In genomic region chr16:85675528-85675927, GRCh38 we compare ENCODE assay signal across 11 cellular contexts. TPM values are rescaled to one million over a fixed set of nuclear protein-coding genes. Genes with fewer than 3 reads are reported as not detected.
DNase-seq lines count a peak whose midpoint lies in the region; ATAC-seq and TF ChIP-seq lines count a peak whose summit lies in the region.
"Had no signal": no experiment of that assay in that cellular context is flagged by ENCODE, and none has a peak within 500 bp of the region (broad histone marks: within the 10 kb centered on the region; RNA-seq: fewer than 3 reads in every experiment).

No MANE protein-coding gene starts in this region.

- no peaks in the 10 kb centered on the region for H4K20me1 ChIP-seq in mammary epithelial cell (ENCODE audit: insufficient read depth, low read length)

- no peak for ATAC-seq in GM21447 (IDR thresholded peaks at IDR 0.05; ENCODE audit: unreplicated experiment)

- no peaks in the 10 kb centered on the region for H3K27me3 Mint-ChIP-seq in osteocyte (ENCODE audit: unreplicated experiment)
- H3K27me3 Mint-ChIP-seq: dendritic cell treated with granulocyte-macrophage colony-stimulating factor and Interleukin-4, amounts not matched to agents 40 ng/mL and 50 ng/mL, for 4 days had no signal

- H3K4me1 ChIP-seq in mammary epithelial cell (ENCODE audit: insufficient read depth, low read length), result peaks cover 2% of the 10 kb centered on the region

- no peak overlapping the region for H2AFZ ChIP-seq in mammary epithelial cell (ENCODE audit: low read depth, low read length)

- TF ChIP-seq CTCF in mammary epithelial cell (conservative IDR thresholded peaks at IDR 0.05 in 1 of 2, IDR thresholded peaks at IDR 0.05 in 1 of 2; ENCODE audit: extremely low read depth in 1 of 2, insufficient read depth in 1 of 2, low read depth in 1 of 2, low read length in 2 of 2) (peak; percentile 52 to 56), osteocyte (IDR thresholded peaks at IDR 0.05) (peak; percentile 54)

- no peak overlapping the region for H3K27ac Mint-ChIP-seq in osteocyte (ENCODE audit: unreplicated experiment)
- H3K27ac Mint-ChIP-seq: dendritic cell treated with granulocyte-macrophage colony-stimulating factor and Interleukin-4, amounts not matched to agents 40 ng/mL and 50 ng/mL, for 4 days had no signal

- H3K36me3 ChIP-seq in mammary epithelial cell (ENCODE audit: insufficient read depth, low read length), result peaks cover 29% of the 10 kb centered on the region

- no peaks in the 10 kb centered on the region for H3K79me2 ChIP-seq in mammary epithelial cell (ENCODE audit: insufficient read depth, low read length)

- no peak overlapping the region for H3K27ac ChIP-seq in mammary epithelial cell (ENCODE audit: insufficient read depth, low read depth, low read length)
- H3K27ac ChIP-seq: BLaER1 had no signal

- no peak overlapping the region for H3K4me3 Mint-ChIP-seq in osteocyte (ENCODE audit: unreplicated experiment)
- H3K4me3 Mint-ChIP-seq: dendritic cell treated with granulocyte-macrophage colony-stimulating factor and Interleukin-4, amounts not matched to agents 40 ng/mL and 50 ng/mL, for 4 days had no signal

- dilution Hi-C loops in mammary epithelial cell (cut with HindIII; ENCODE audit: low sequenced_read_pairs), result no loop called here

- no peaks in the 10 kb centered on the region for H3K4me1 Mint-ChIP-seq in osteocyte (ENCODE audit: unreplicated experiment)

- WGBS in mammary epithelial cell (ENCODE audit: low coverage, missing lambda C conversion rate), result 29% methylated on average over 1 of the region's 1 CpG

- in situ Hi-C loops in mammary epithelial cell (cut with MboI; ENCODE audit: low sequenced_read_pairs in 2 of 2), result loop anchor here in 1 of 2 donors (10.0 kb wide), 1 partner anchor 89 kb away; no protein-coding TSS in a partner anchor

- H3K4me2 ChIP-seq in mammary epithelial cell (ENCODE audit: insufficient read depth, low read depth, low read length), result no peak overlapping the region
- H3K4me2 ChIP-seq: BLaER1 had no signal

- no peak overlapping the region for H3K4me3 ChIP-seq in mammary epithelial cell (replicated peaks in 1 of 3; ENCODE audit: insufficient read depth in 1 of 3, low read depth in 2 of 3, low read length in 3 of 3)
- H3K4me3 ChIP-seq: BLaER1 had no signal

- no peaks in the 10 kb centered on the region for H3K27me3 ChIP-seq in mammary epithelial cell (ENCODE audit: insufficient read depth, low read length)
- H3K27me3 ChIP-seq: BLaER1 had no signal

- peaks cover 39% of the 10 kb centered on the region for H3K36me3 Mint-ChIP-seq in osteocyte (ENCODE audit: unreplicated experiment)

- no peaks in the 10 kb centered on the region for H3K9me3 ChIP-seq in mammary epithelial cell (replicated peaks; ENCODE audit: insufficient read depth, low read length)
- H3K9me3 ChIP-seq: BLaER1 had no signal

- no peak overlapping the region for H3K9ac ChIP-seq in mammary epithelial cell (ENCODE audit: insufficient read depth, low read length)

- intact Hi-C loops in mammary epithelial cell (cut with micrococcal nuclease), result loop anchor here (1.0 kb wide), 2 partner anchors 43 to 85 kb away; no protein-coding TSS in a partner anchor
- intact Hi-C loops in posterior vena cava (cut with DNase I), result no loop called here

- BruUV-seq in mammary epithelial cell (replicated peaks; lab: Mats Ljungman, UMichigan), result no TSS peak

- CTCF ChIA-PET in mammary epithelial cell (lab: Charles Lee; ENCODE audit: low non-redundant PET), result interaction anchor here (0.7 kb wide), 1 partner anchor 43 kb away, joined by 4 read pairs; no protein-coding TSS in a partner anchor

- DNase-seq in NCI-H1694 treated with DMSO at 0.1 percent for 48 hours (lab: John Stamatoyannopoulos, UW) (peak; percentile 32), NCI-H1694 (lab: John Stamatoyannopoulos, UW) (no peak), NAMALWA (ENCODE audit: low spot score) (peak; percentile 61), mammary epithelial cell (no peak), osteocyte (ENCODE audit: extremely low spot score, unreplicated experiment) (no peak), posterior vena cava (ENCODE audit: low spot score) (no peak)
- no peak for DNase-seq in stimulated activated CD8-positive, alpha-beta memory T cell treated with anti-CD3 and anti-CD28 coated beads, Interleukin-4, amount 100 ng/mL, for 48 hours
- DNase-seq: KG1 had no signal

- H3K9me3 Mint-ChIP-seq in osteocyte (ENCODE audit: unreplicated experiment), result no peaks in the 10 kb centered on the region
- H3K9me3 Mint-ChIP-seq: dendritic cell treated with granulocyte-macrophage colony-stimulating factor and Interleukin-4, amounts not matched to agents 40 ng/mL and 50 ng/mL, for 4 days had no signal

RNA-seq across cellular contexts. Expression of gene GINS2, which starts 13.2 kb away (rescaled TPM):
- total RNA-seq in mammary epithelial cell (10 to 100 TPM in 1 of 2 donors, 1 to 10 TPM in 1; 1.5 to 32.5 TPM), osteocyte (4.2 and 5.7 TPM in 2 replicates), posterior vena cava (under 1 TPM; 0.19 to 0.56 TPM)
- 23.2 TPM for polyA plus RNA-seq in mammary epithelial cell
- 8.8 TPM for polyA minus RNA-seq in mammary epithelial cell

Comparison
In these comparisons a context has a peak if more than half of its experiments do, and no peak if none do; other contexts are left out.
1. DNase-seq: peak in NCI-H1694 treated with DMSO at 0.1 percent for 48 hours (single experiment) and NAMALWA (single experiment); none in NCI-H1694 (single experiment), mammary epithelial cell (single experiment), osteocyte (single experiment), stimulated activated CD8-positive, alpha-beta memory T cell treated with anti-CD3 and anti-CD28 coated beads, Interleukin-4, amount 100 ng/mL, for 48 hours (single experiment) and posterior vena cava (single experiment).